Comparison of ENCODE assay signal across 13 cellular contexts in genomic region chr2:134169788-134170187, GRCh38.
DNase-seq lines count a peak whose midpoint lies in the region; ATAC-seq and TF ChIP-seq lines count a peak whose summit lies in the region.
"Had no signal": no experiment of that assay in that cellular context is flagged by ENCODE, and none has a peak within 500 bp of the region (broad histone marks: within the 10 kb centered on the region; RNA-seq: fewer than 3 reads in every experiment).

No MANE protein-coding gene starts in this region.

- no peak for TF ChIP-seq EP300 in tibial nerve (IDR thresholded peaks at IDR 0.05)

- intact Hi-C loops in activated CD4-positive, alpha-beta T cell treated with anti-CD3 and anti-CD28 coated beads for 36 hours (cut with DNase I, micrococcal nuclease): loop anchor here (1.0 to 5.0 kb wide), 9 partner anchors 28 to 121 kb away; partner anchors contain the start of gene MGAT5 (in 1 of the 2)
- intact Hi-C loops in mucosa of descending colon (cut with DNase I, micrococcal nuclease): no loop called here

- no peak for TF ChIP-seq POLR2A in tibial nerve (IDR thresholded peaks at IDR 0.05)

- 82 to 88% methylated on average over 3 of the region's 3 CpGs for WGBS in tibial nerve, 2 donors

- H3K27me3 Mint-ChIP-seq in activated CD4-positive, alpha-beta T cell treated with anti-CD3 and anti-CD28 coated beads for 36 hours: no peaks in the 10 kb centered on the region

- peak; percentile 51 for DNase-seq in activated CD4-positive, alpha-beta T cell treated with anti-CD3 and anti-CD28 coated beads for 36 hours
- no peak for DNase-seq in activated CD4-positive, alpha-beta T cell treated with anti-CD3 and anti-CD28 coated beads, Interleukin-2, amount 50 U/mL, for 4 hours
- peak in 2 of 3 donors; percentile 8 to 13 for DNase-seq in stimulated activated CD4-positive, alpha-beta T cell treated with anti-CD3 and anti-CD28 coated beads, Interleukin-12 subunit alpha, Interleukin-12 subunit beta, amount 100 ng/mL, for 48 hours (ENCODE audit: low read depth in 2 of 3, low spot score in 1 of 3)
- DNase-seq in tibial nerve (ENCODE audit: low spot score in 2 of 2) (no peak), T-helper 9 cell (no peak), mucosa of descending colon (no peak)
- DNase-seq: DMS79 treated with DMSO at 0.1 percent for 48 hours, NCI-H2029, thyroid gland had no signal

- H3K4me1 ChIP-seq in tibial nerve (peaks cover 0 to 26% (median 13%) of the 10 kb centered on the region in 4 donors), mucosa of descending colon (ENCODE audit: low read depth) (peaks cover 22% of the 10 kb centered on the region)

- H3K27me3 ChIP-seq in tibial nerve: no peaks in the 10 kb centered on the region
- H3K27me3 ChIP-seq: ascending aorta, thyroid gland had no signal

- ATAC-seq in activated CD4-positive, alpha-beta T cell treated with anti-CD3 and anti-CD28 coated beads for 36 hours: peak; percentile 91
- ATAC-seq in GM21576 (IDR thresholded peaks at IDR 0.05; ENCODE audit: unreplicated experiment) (peak; percentile 65), HG03565 (IDR thresholded peaks at IDR 0.05; ENCODE audit: unreplicated experiment) (peak; percentile 64), mucosa of descending colon (no peak)
- ATAC-seq: Panc1 had no signal

- peaks cover 11% of the 10 kb centered on the region for H3K36me3 Mint-ChIP-seq in activated CD4-positive, alpha-beta T cell treated with anti-CD3 and anti-CD28 coated beads for 36 hours (ENCODE audit: low read depth)

- POLR2A ChIA-PET in activated CD4-positive, alpha-beta T cell treated with anti-CD3 and anti-CD28 coated beads for 36 hours (lab: Charles Lee): interaction anchor here (0.9 to 3.1 kb wide), 5 partner anchors 27 to 151 kb away, joined by 3 to 15 read pairs (median 5); no protein-coding TSS in a partner anchor

- no peak for TF ChIP-seq CTCF in tibial nerve (IDR thresholded peaks at IDR 0.05)
- TF ChIP-seq CTCF in mucosa of descending colon (IDR thresholded peaks at IDR 0.05): no peak

- H3K4me1 Mint-ChIP-seq in activated CD4-positive, alpha-beta T cell treated with anti-CD3 and anti-CD28 coated beads for 36 hours: peaks cover 85% of the 10 kb centered on the region

- H3K9me3 ChIP-seq in tibial nerve (no peaks in the 10 kb centered on the region), mucosa of descending colon (no peaks in the 10 kb centered on the region)
- H3K9me3 ChIP-seq: ascending aorta, thyroid gland had no signal

- H3K4me3 Mint-ChIP-seq in activated CD4-positive, alpha-beta T cell treated with anti-CD3 and anti-CD28 coated beads for 36 hours: no peak overlapping the region

- H3K27ac Mint-ChIP-seq in activated CD4-positive, alpha-beta T cell treated with anti-CD3 and anti-CD28 coated beads for 36 hours: peak overlapping the region; percentile 13

- H3K4me3 ChIP-seq in tibial nerve (no peak overlapping the region), mucosa of descending colon (no peak overlapping the region)
- H3K4me3 ChIP-seq: ascending aorta, thyroid gland had no signal

- CTCF ChIA-PET in activated CD4-positive, alpha-beta T cell treated with anti-CD3 and anti-CD28 coated beads for 36 hours (lab: Charles Lee): interaction anchor here (0.7 to 1.3 kb wide), 7 partner anchors 11 to 75 kb away, joined by 3 to 6 read pairs (median 4); no protein-coding TSS in a partner anchor

- no peak overlapping the region for H3K27ac ChIP-seq in tibial nerve
- H3K27ac ChIP-seq: ascending aorta, thyroid gland had no signal

- H3K9me3 Mint-ChIP-seq in activated CD4-positive, alpha-beta T cell treated with anti-CD3 and anti-CD28 coated beads for 36 hours (ENCODE audit: low read depth): no peaks in the 10 kb centered on the region

- no peaks in the 10 kb centered on the region for H3K36me3 ChIP-seq in tibial nerve
- H3K36me3 ChIP-seq in mucosa of descending colon (ENCODE audit: low read depth): no peaks in the 10 kb centered on the region
- H3K36me3 ChIP-seq: ascending aorta, thyroid gland had no signal

Comparison
In these comparisons a context has a peak if more than half of its experiments do, and no peak if none do; other contexts are left out.
1. DNase-seq: peak in activated CD4-positive, alpha-beta T cell treated with anti-CD3 and anti-CD28 coated beads for 36 hours (single experiment) and stimulated activated CD4-positive, alpha-beta T cell treated with anti-CD3 and anti-CD28 coated beads, Interleukin-12 subunit alpha, Interleukin-12 subunit beta, amount 100 ng/mL, for 48 hours (2 of 3); none in activated CD4-positive, alpha-beta T cell treated with anti-CD3 and anti-CD28 coated beads, Interleukin-2, amount 50 U/mL, for 4 hours (0 of 2), tibial nerve (0 of 2), T-helper 9 cell (single experiment) and mucosa of descending colon (0 of 3).
2. intact Hi-C loops: an anchor here in activated CD4-positive, alpha-beta T cell treated with anti-CD3 and anti-CD28 coated beads for 36 hours (1.0 to 5.0 kb wide); none called in mucosa of descending colon.